12 cellular contexts compared by ENCODE assay signal in genomic region chr1:224223819-224224714, GRCh38. TPM values are rescaled to one million over a fixed set of nuclear protein-coding genes. Genes with fewer than 3 reads are reported as not detected.
DNase-seq lines count a peak whose midpoint lies in the region; TF ChIP-seq lines count a peak whose summit lies in the region.
"Had no signal": no experiment of that assay in that cellular context is flagged by ENCODE, and none has a peak within 500 bp of the region (broad histone marks: within the 10 kb centered on the region; RNA-seq: fewer than 3 reads in every experiment).

No MANE protein-coding gene starts in this region.

- peaks cover 10% of the 10 kb centered on the region for H3K36me3 ChIP-seq in osteoblast (ENCODE audit: insufficient read depth, low read length)
- H3K36me3 ChIP-seq: ovary had no signal

- no peak overlapping the region for H3K4me2 ChIP-seq in osteoblast (ENCODE audit: insufficient read depth, low read length)
- H3K4me2 ChIP-seq: KMS-11 had no signal

- H3K27me3 ChIP-seq in osteoblast (ENCODE audit: insufficient read depth, low read length) = peaks cover 4% of the 10 kb centered on the region
- H3K27me3 ChIP-seq: ovary had no signal

- no peaks in the 10 kb centered on the region for H3K79me2 ChIP-seq in osteoblast (ENCODE audit: insufficient read depth, low read length)

- no peaks in the 10 kb centered on the region for H3K9me3 ChIP-seq in osteoblast (ENCODE audit: low read depth, low read length)
- H3K9me3 ChIP-seq: ovary had no signal

- H4K20me1 ChIP-seq in osteoblast (ENCODE audit: insufficient read depth, low read length) = no peaks in the 10 kb centered on the region

- TF ChIP-seq CTCF in osteoblast (IDR thresholded peaks at IDR 0.05; ENCODE audit: extremely low read depth, low read depth, low read length) (no peak), GM13976 (IDR thresholded peaks at IDR 0.05; ENCODE audit: borderline replicate concordance, control extremely low read depth, extremely low read depth, insufficient read depth, missing control alignments) (no peak)

- H3K27ac ChIP-seq in osteoblast (ENCODE audit: low read depth, low read length) = no peak overlapping the region
- H3K27ac ChIP-seq: KMS-11, ovary had no signal

- no peak overlapping the region for H2AFZ ChIP-seq in osteoblast (ENCODE audit: low read length)

- in situ Hi-C loops in GM13976 (cut with MboI; ENCODE audit: low sequenced_read_pairs, unreplicated experiment) = no loop called here

- H3K4me1 ChIP-seq in osteoblast (ENCODE audit: insufficient read depth, low read length) = peaks cover 5% of the 10 kb centered on the region

- peak; percentile 81 for DNase-seq in EH (ENCODE audit: low read depth)
- peak; percentile 45 for DNase-seq in NCI-H2171 (lab: John Stamatoyannopoulos, UW)
- peak; percentile 43 for DNase-seq in epidermal melanocyte (ENCODE audit: insufficient read length, low spot score)
- DNase-seq in osteoblast (ENCODE audit: insufficient read length, low spot score, missing footprints) = peak; percentile 82
- DNase-seq in NCI-H226 = no peak
- no peak for DNase-seq in NCI-H1417 treated with DMSO at 0.1 percent for 48 hours (lab: John Stamatoyannopoulos, UW)
- no peak for DNase-seq in NCI-H146 treated with DMSO at 0.1 percent for 48 hours (lab: John Stamatoyannopoulos, UW; ENCODE audit: unreplicated experiment)
- no peak for DNase-seq in GM13976 (ENCODE audit: low spot score)
- DNase-seq: ovary; SIG-M5; stimulated activated naive B cell treated with anti-CD40 and anti-IgM and Interleukin-4, amounts not matched to agents 10 μg/mL and 1 μg/mL and 100 μg/mL, for 72 hours had no signal

- no peak overlapping the region for H3K4me3 ChIP-seq in osteoblast (ENCODE audit: insufficient read depth, low read length)
- H3K4me3 ChIP-seq: ovary had no signal

RNA-seq across cellular contexts. Expression of gene DEGS1, which starts 41.0 kb away (rescaled TPM):
- total RNA-seq in osteoblast = 85.0 and 87.2 TPM in 2 replicates

Comparison
In these comparisons a context has a peak if more than half of its experiments do, and no peak if none do; other contexts are left out.
1. DNase-seq: peak in EH (single experiment), NCI-H2171 (single experiment), epidermal melanocyte (single experiment) and osteoblast (single experiment); none in NCI-H226 (single experiment), NCI-H1417 treated with DMSO at 0.1 percent for 48 hours (single experiment), NCI-H146 treated with DMSO at 0.1 percent for 48 hours (single experiment) and GM13976 (single experiment).